ENCODE assay signal across 8 cellular contexts in genomic region chr1:70877343-70877742, GRCh38.
"Had no signal": no experiment of that assay in that cellular context is flagged by ENCODE, and none has a peak within 500 bp of the region (broad histone marks: within the 10 kb centered on the region; RNA-seq: fewer than 3 reads in every experiment).

No MANE protein-coding gene starts in this region.

- H3K27ac ChIP-seq: HL-60 had no signal

- H3K4me1 ChIP-seq: HAP-1 had no signal

- ATAC-seq: HCT116, HepG2 had no signal

- H3K4me3 ChIP-seq: HAP-1 had no signal

- DNase-seq: GOT3, H7, HFFc6, KG1 had no signal

- H3K36me3 ChIP-seq: HAP-1 had no signal

- H3K9me3 ChIP-seq: HAP-1 had no signal
